1 cellular context compared by ENCODE assay signal in the genomic region with DNA sequence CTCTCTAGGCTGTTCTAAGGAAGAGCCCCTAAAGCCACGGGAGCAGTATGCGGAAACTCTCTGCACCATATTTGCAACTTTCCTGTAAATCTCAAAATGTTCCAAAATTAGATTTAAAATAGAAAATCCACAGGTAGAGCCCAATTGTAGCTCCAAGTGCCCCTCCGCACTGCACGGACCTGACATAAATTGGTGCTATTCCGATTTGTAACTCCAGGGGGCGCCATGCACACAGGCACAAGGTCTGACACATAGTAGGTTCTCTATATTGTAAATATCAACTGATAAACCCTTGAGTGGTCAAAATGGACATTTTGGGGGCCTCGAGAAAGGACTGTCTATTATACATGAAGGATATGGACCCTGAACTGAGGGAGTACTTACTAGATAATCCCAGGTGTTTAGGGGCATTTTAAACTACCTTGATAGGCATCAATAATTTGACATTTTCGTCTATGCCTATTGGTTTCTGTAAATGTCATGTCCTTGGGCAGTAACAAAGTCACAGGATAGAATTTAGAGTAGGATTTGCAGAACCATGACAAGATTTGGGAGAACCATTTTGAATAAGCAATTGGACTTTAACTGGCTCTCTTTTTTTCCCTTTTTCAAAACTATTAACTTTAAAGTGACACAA.
TF ChIP-seq lines count a peak whose summit lies in the region.

No MANE protein-coding gene starts in this region.

TF ChIP-seq in H1, 55 proteins besides CTCF, POLR2A, EP300 and RAD21:
- no peak for TF ChIP-seq RBBP5 (IDR thresholded peaks at IDR 0.05; ENCODE audit: borderline replicate concordance, low read depth, low read length)
- TF ChIP-seq CBX5 (IDR thresholded peaks at IDR 0.05; ENCODE audit: low read depth, low read length): no peak
- TF ChIP-seq SP4 (IDR thresholded peaks at IDR 0.05; ENCODE audit: low read length): no peak
- TF ChIP-seq USF2 (IDR thresholded peaks at IDR 0.05; ENCODE audit: low read length): no peak
- TF ChIP-seq SUZ12 (IDR thresholded peaks at IDR 0.05; ENCODE audit: low read length): no peak
- no peak for TF ChIP-seq BRCA1 (IDR thresholded peaks at IDR 0.05; ENCODE audit: low read depth, low read length)
- no peak for TF ChIP-seq SP1 (IDR thresholded peaks at IDR 0.05; ENCODE audit: low read depth, low read length)
- TF ChIP-seq CREB1 (IDR thresholded peaks at IDR 0.05): no peak
- no peak for TF ChIP-seq NANOG (IDR thresholded peaks at IDR 0.05; ENCODE audit: insufficient read depth, low read depth, low read length, poor library complexity, severe bottlenecking)
- no peak for TF ChIP-seq CHD1 (IDR thresholded peaks at IDR 0.05; ENCODE audit: low read depth, low read length)
- no peak for TF ChIP-seq E2F6 (IDR thresholded peaks at IDR 0.05)
- TF ChIP-seq SRF (IDR thresholded peaks at IDR 0.05; ENCODE audit: low read depth, low read length): no peak
- TF ChIP-seq CEBPB (IDR thresholded peaks at IDR 0.05; ENCODE audit: low read depth, low read length): no peak
- no peak for TF ChIP-seq EZH2 (IDR thresholded peaks at IDR 0.05; ENCODE audit: low read depth, low read length, severe bottlenecking)
- no peak for TF ChIP-seq ATF3 (IDR thresholded peaks at IDR 0.05; ENCODE audit: insufficient read depth, low read depth, low read length)
- no peak for TF ChIP-seq JUND (IDR thresholded peaks at IDR 0.05; ENCODE audit: low read length)
- no peak for TF ChIP-seq KDM5A (IDR thresholded peaks at IDR 0.05; ENCODE audit: low read length)
- TF ChIP-seq CHD2 (IDR thresholded peaks at IDR 0.05; ENCODE audit: low read length): no peak
